ENCODE assay signal across 35 cellular contexts in genomic region chr1:14774225-14774624, GRCh38.
"Had no signal": no experiment of that assay in that cellular context is flagged by ENCODE, and none has a peak within 500 bp of the region (broad histone marks: within the 10 kb centered on the region; RNA-seq: fewer than 3 reads in every experiment).

No MANE protein-coding gene starts in this region.

- H3K27me3 ChIP-seq: MG63 had no signal

- H3K9me3 ChIP-seq: MG63 had no signal

- H3K36me3 ChIP-seq: MG63 had no signal

- DNase-seq: Karpas-422, Kasumi-1, MG63, MM.1S, NCI-H1048, NCI-H1092, NCI-H1092 treated with DMSO at 0.1 percent for 48 hours, NCI-H1105, NCI-H1105 treated with DMSO at 0.1 percent for 48 hours, NCI-H1417, NCI-H1417 treated with DMSO at 0.1 percent for 48 hours, NCI-H1436, NCI-H1436 treated with DMSO at 0.1 percent for 48 hours, NCI-H146, NCI-H1694, NCI-H1694 treated with DMSO at 0.1 percent for 48 hours, NCI-H187, NCI-H187 treated with DMSO at 0.1 percent for 48 hours, NCI-H1930, NCI-H2029, NCI-H2029 treated with DMSO at 0.1 percent for 48 hours, NCI-H2081, NCI-H2081 treated with DMSO at 0.1 percent for 48 hours, NCI-H2107, NCI-H2171, NCI-H2171 treated with DMSO at 0.1 percent for 48 hours, NCI-H2227 treated with DMSO at 0.1 percent for 48 hours, NCI-H226, NCI-H345, NCI-H446, NCI-H446 treated with DMSO at 0.1 percent for 48 hours, NCI-H510A, NCI-H510A treated with DMSO at 0.1 percent for 48 hours, NCI-H524, NCI-H524 treated with DMSO at 0.1 percent for 48 hours had no signal

- H3K4me3 ChIP-seq: MG63 had no signal
